Comparison of ENCODE assay signal across 9 cellular contexts in genomic region chr2:227407601-227408089, GRCh38. TPM values are rescaled to one million over a fixed set of nuclear protein-coding genes. Genes with fewer than 3 reads are reported as not detected.
DNase-seq lines count a peak whose midpoint lies in the region; ATAC-seq and TF ChIP-seq lines count a peak whose summit lies in the region.
"Had no signal": no experiment of that assay in that cellular context is flagged by ENCODE, and none has a peak within 500 bp of the region (broad histone marks: within the 10 kb centered on the region; RNA-seq: fewer than 3 reads in every experiment).

No MANE protein-coding gene starts in this region.

- H3K27ac Mint-ChIP-seq in Calu3 (ENCODE audit: unreplicated experiment) (peak overlapping the region; percentile 86), nephron (peak overlapping the region in 2 of 3 experiments; percentile 47 to 90)

- intact Hi-C loops in Calu3 (cut with micrococcal nuclease; ENCODE audit: unreplicated experiment), result loop anchor here (2.0 to 5.0 kb wide), 5 partner anchors 55 to 477 kb away; no protein-coding TSS in a partner anchor

- H3K9me3 Mint-ChIP-seq in Calu3 (ENCODE audit: low read depth, unreplicated experiment), result no peaks in the 10 kb centered on the region
- H3K9me3 Mint-ChIP-seq in nephron, result no peaks in the 10 kb centered on the region

- H3K27ac ChIP-seq in epithelial cell of prostate, result peak overlapping the region; percentile 75

- H3K27me3 Mint-ChIP-seq in Calu3 (ENCODE audit: unreplicated experiment) (no peaks in the 10 kb centered on the region), nephron (ENCODE audit: low read depth) (no peaks in the 10 kb centered on the region)

- ATAC-seq in HG03039 (IDR thresholded peaks at IDR 0.05; ENCODE audit: unreplicated experiment), result no peak
- ATAC-seq in HG02884 (IDR thresholded peaks at IDR 0.05; ENCODE audit: unreplicated experiment), result no peak
- no peak for ATAC-seq in GM19455 (IDR thresholded peaks at IDR 0.05; ENCODE audit: unreplicated experiment)

- H3K4me3 Mint-ChIP-seq in Calu3 (ENCODE audit: low read depth, unreplicated experiment), result peak overlapping the region; percentile 34
- no peak overlapping the region for H3K4me3 Mint-ChIP-seq in nephron

- CTCF ChIA-PET in Calu3 (lab: Charles Lee), result interaction anchor here (0.6 to 2.8 kb wide), 7 partner anchors 16 to 384 kb away, joined by 3 to 19 read pairs (median 3); no protein-coding TSS in a partner anchor

- no TSS peak for BruUV-seq in Calu3 (replicated peaks; lab: Mats Ljungman, UMichigan)

- H3K4me1 Mint-ChIP-seq in Calu3 (ENCODE audit: low read depth, unreplicated experiment) (peaks cover 38% of the 10 kb centered on the region), nephron (peaks cover 23% of the 10 kb centered on the region)

- DNase-seq in Calu3 (peak; percentile 80), NCI-H69 (lab: John Stamatoyannopoulos, UW) (peak; percentile 89), epithelial cell of prostate (ENCODE audit: low read depth, low spot score) (peak; percentile 34), mucosa of gallbladder (ENCODE audit: low spot score) (no peak)

- TF ChIP-seq CTCF in Calu3 (IDR thresholded peaks at IDR 0.05; ENCODE audit: unreplicated experiment), result no peak
- no peak for TF ChIP-seq CTCF in nephron (IDR thresholded peaks at IDR 0.05; ENCODE audit: unreplicated experiment in 3 of 3)

- H3K36me3 Mint-ChIP-seq in Calu3 (ENCODE audit: insufficient read depth, unreplicated experiment) (peaks cover 14% of the 10 kb centered on the region), nephron (ENCODE audit: low read depth) (no peaks in the 10 kb centered on the region)

RNA-seq across cellular contexts. Expression of gene SCYGR1, which starts 19.9 kb away (rescaled TPM):
- total RNA-seq in Calu3 (2022) (not detected in 2 replicates), mucosa of gallbladder (not detected)
- total RNA-seq: ureter had no signal

RNA-seq across cellular contexts. Expression of gene TM4SF20, which starts 28.5 kb away (rescaled TPM):
- not detected in 2 replicates for total RNA-seq in Calu3 (2022)
- total RNA-seq in mucosa of gallbladder, result not detected
- total RNA-seq: ureter had no signal
